Comparison of ENCODE assay signal across 12 cellular contexts in the genomic region with DNA sequence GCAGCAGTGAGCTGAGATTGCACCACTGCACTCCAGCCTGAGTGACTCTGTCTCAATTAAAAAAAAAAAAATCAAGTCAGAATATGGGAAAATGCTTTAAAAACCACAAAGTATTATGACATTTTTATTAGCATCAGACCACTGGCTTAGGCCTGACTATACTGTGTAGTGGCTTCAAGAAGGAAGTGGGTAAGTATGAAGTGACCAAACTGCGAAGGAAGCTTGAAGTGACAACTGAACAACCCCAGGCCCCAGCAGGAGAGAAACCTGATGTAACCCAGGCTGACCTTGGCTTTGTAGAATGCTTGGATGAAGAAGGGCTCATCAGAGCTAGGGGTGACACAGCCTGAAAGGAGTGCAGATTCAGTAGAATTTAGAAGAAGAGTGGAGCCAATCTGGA. TPM values are rescaled to one million over a fixed set of nuclear protein-coding genes. Genes with fewer than 3 reads are reported as not detected.
"Had no signal": no experiment of that assay in that cellular context is flagged by ENCODE, and none has a peak within 500 bp of the region (broad histone marks: within the 10 kb centered on the region; RNA-seq: fewer than 3 reads in every experiment).

No MANE protein-coding gene starts in this region.

- H3K4me1 ChIP-seq: breast epithelium had no signal

- H3K27me3 ChIP-seq: breast epithelium, ovary had no signal

- DNase-seq: activated CD4-positive, alpha-beta T cell treated with anti-CD3 and anti-CD28 coated beads, Interleukin-2, amount 10 ng/mL, durations not matched to agents 7 days and 5 days; activated CD8-positive, alpha-beta memory T cell treated with anti-CD3 and anti-CD28 coated beads for 24 hours; anterior cingulate cortex; endodermal cell; left ventricle myocardium superior; ovary; stimulated activated CD4-positive, alpha-beta T cell treated with anti-CD3 and anti-CD28 coated beads, Interleukin-2, amount 100 ng/mL, for 48 hours; stimulated activated naive CD4-positive, alpha-beta T cell treated with Interleukin-2 at 50 U/mL for 16 hours had no signal

- H3K4me3 Mint-ChIP-seq: activated CD4-positive, alpha-beta T cell treated with anti-CD3 and anti-CD28 coated beads, Interleukin-2, amount 10 ng/mL, durations not matched to agents 7 days and 5 days; endodermal cell had no signal

- H3K4me3 ChIP-seq: breast epithelium, ovary had no signal

- H3K9me3 Mint-ChIP-seq: activated naive CD4-positive, alpha-beta T cell treated with anti-CD3 and anti-CD28 coated beads, Interleukin-2, amount 50 U/mL, for 72 hours; activated T-helper 2 cell treated with anti-CD3 and anti-CD28 coated beads, Interferon-gamma antibody, Interleukin-2, Interleukin-4, amounts not matched to agents 10 μg/mL and 5 μg/mL and 100 μg/mL, durations not matched to agents 14 hours and 24 hours and 36 hours had no signal

- H3K36me3 ChIP-seq: breast epithelium, ovary had no signal

- H3K27ac Mint-ChIP-seq: activated CD4-positive, alpha-beta T cell treated with anti-CD3 and anti-CD28 coated beads, Interleukin-2, amount 10 ng/mL, durations not matched to agents 7 days and 5 days; activated T-helper 2 cell treated with anti-CD3 and anti-CD28 coated beads, Interferon-gamma antibody, Interleukin-2, Interleukin-4, amounts not matched to agents 10 μg/mL and 5 μg/mL and 100 μg/mL, durations not matched to agents 14 hours and 24 hours and 36 hours; endodermal cell had no signal

- H3K9me3 ChIP-seq: breast epithelium, ovary had no signal

- ATAC-seq: activated naive CD4-positive, alpha-beta T cell treated with anti-CD3 and anti-CD28 coated beads, Interleukin-2, amount 50 U/mL, for 72 hours; left ventricle myocardium superior had no signal

- H3K27ac ChIP-seq: breast epithelium, ovary had no signal

RNA-seq across cellular contexts. Expression of a gene that starts 21.4 kb away (rescaled TPM):
- total RNA-seq: activated CD4-positive, alpha-beta T cell treated with anti-CD3 and anti-CD28 coated beads, Interleukin-2, amount 10 ng/mL, durations not matched to agents 7 days and 5 days; dermis microvascular lymphatic vessel endothelial cell had no signal

RNA-seq across cellular contexts. Expression of a gene that starts 49.8 kb away (rescaled TPM):
- total RNA-seq: activated CD4-positive, alpha-beta T cell treated with anti-CD3 and anti-CD28 coated beads, Interleukin-2, amount 10 ng/mL, durations not matched to agents 7 days and 5 days; dermis microvascular lymphatic vessel endothelial cell had no signal
